ENCODE assay signal across 14 cellular contexts in the genomic region with DNA sequence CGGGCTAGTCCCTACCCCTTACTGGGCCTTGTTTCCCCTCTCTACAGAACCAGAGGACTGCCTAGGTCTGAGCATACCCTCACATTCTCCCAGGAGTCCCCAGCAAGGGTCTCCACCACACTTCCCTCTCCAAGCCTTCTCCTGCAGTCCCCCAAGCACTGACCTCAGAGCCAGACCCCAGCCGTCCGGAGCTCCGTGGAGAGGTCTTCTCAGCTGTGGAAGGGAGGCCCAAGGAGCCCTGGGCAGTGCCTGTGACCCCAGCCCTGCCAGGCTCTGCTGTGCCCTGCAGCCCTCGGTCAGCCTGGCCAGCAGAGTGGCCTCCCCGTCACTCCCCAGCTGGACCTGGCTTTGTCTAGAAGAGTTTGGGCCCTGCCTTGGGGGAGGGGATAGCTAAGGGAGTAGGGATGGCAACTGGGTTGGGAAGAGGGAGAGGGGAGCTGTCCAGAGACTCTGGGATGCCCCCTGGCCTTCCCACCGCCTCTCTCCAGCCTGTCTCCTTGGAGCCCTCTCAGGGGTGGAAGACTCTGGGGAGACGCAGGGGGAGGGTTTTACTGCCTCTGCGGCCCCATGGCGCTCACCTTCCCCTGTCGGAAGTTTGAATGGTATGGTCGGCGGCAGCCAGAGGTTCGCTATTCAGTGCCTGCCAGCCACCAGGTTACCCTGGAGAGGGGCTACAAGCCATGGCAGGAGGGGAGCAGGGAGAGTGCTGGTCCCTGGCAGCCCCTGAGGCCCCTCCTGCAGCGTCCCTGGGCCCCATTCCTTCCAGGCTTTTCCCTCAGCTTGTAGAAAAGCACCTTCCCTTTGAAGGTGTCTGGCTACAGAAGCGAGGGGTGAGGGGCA. TPM values are rescaled to one million over a fixed set of nuclear protein-coding genes. Genes with fewer than 3 reads are reported as not detected.
DNase-seq lines count a peak whose midpoint lies in the region; ATAC-seq and TF ChIP-seq lines count a peak whose summit lies in the region.
"Had no signal": no experiment of that assay in that cellular context is flagged by ENCODE, and none has a peak within 500 bp of the region (broad histone marks: within the 10 kb centered on the region; RNA-seq: fewer than 3 reads in every experiment).

A gene with protein sequence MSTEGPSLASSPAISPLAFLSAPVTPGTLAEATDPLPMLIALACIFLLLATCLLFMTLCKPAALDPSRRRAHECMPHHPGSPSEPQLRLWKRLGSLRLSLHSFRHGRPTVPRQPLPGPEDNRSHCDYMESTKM (minus strand): TSS at position 315 of the 840 bp plus-strand sequence. CDS start 3,441 bp downstream, outside the sequence.

- CTCF ChIA-PET in activated CD4-positive, alpha-beta memory T cell treated with anti-CD3 and anti-CD28 coated beads for 36 hours (lab: Charles Lee) = interaction anchor here (0.7 to 2.6 kb wide), 6 partner anchors 11 to 53 kb away, joined by 3 to 9 read pairs (median 3); a partner anchor contains a TSS

- H3K9me3 ChIP-seq in left ventricle myocardium inferior (replicated peaks) (no peaks in the 10 kb centered on the region), neural progenitor cell (ENCODE audit: low read depth) (no peaks in the 10 kb centered on the region), aorta (ENCODE audit: control insufficient read depth, low read length) (no peaks in the 10 kb centered on the region)

- DNase-seq in left ventricle myocardium inferior = no peak
- no peak for DNase-seq in cardiac septum (ENCODE audit: low spot score)
- no peak for DNase-seq in endothelial cell (ENCODE audit: low spot score)
- DNase-seq in neural progenitor cell (ENCODE audit: low spot score) = peak; percentile 74
- peak in 1 of 2 donors; percentile 43 for DNase-seq in aorta
- DNase-seq in NCI-H524 (lab: John Stamatoyannopoulos, UW) = no peak
- no peak for DNase-seq in activated CD4-positive, alpha-beta memory T cell treated with anti-CD3 and anti-CD28 coated beads for 36 hours
- DNase-seq in NCI-H1694 treated with DMSO at 0.1 percent for 48 hours (lab: John Stamatoyannopoulos, UW) = no peak
- DNase-seq: naive thymus-derived CD4-positive, alpha-beta T cell; NCI-H2171 treated with DMSO at 0.1 percent for 48 hours had no signal

- H3K9me3 Mint-ChIP-seq in endothelial cell (ENCODE audit: unreplicated experiment) (no peaks in the 10 kb centered on the region), neural progenitor cell (no peaks in the 10 kb centered on the region)
- no peaks in the 10 kb centered on the region for H3K9me3 Mint-ChIP-seq in activated CD4-positive, alpha-beta memory T cell treated with anti-CD3 and anti-CD28 coated beads for 36 hours

- H3K4me1 ChIP-seq in left ventricle myocardium inferior (peaks cover 52% of the 10 kb centered on the region), neural progenitor cell (peaks cover 21% of the 10 kb centered on the region), aorta (ENCODE audit: control insufficient read depth in 1 of 2, insufficient read depth in 2 of 2, low read length in 2 of 2) (no peaks in the 10 kb centered on the region)

- peaks cover 3% of the 10 kb centered on the region for H3F3A ChIP-seq in neural progenitor cell (ENCODE audit: low read depth)

- H3K4me3 ChIP-seq in left ventricle myocardium inferior (no peak within 1 kb of the TSS), neural progenitor cell (no peak within 1 kb of the TSS), aorta (ENCODE audit: low read length in 2 of 2) (no peak within 1 kb of the TSS)
- H3K4me3 ChIP-seq: skin epidermis had no signal

- H3K27me3 Mint-ChIP-seq in endothelial cell (ENCODE audit: unreplicated experiment) (peaks cover 16% of the 10 kb centered on the region), neural progenitor cell (ENCODE audit: insufficient read depth, low read depth) (peaks cover 5% of the 10 kb centered on the region)
- no peaks in the 10 kb centered on the region for H3K27me3 Mint-ChIP-seq in activated CD4-positive, alpha-beta memory T cell treated with anti-CD3 and anti-CD28 coated beads for 36 hours
- H3K27me3 Mint-ChIP-seq: naive thymus-derived CD4-positive, alpha-beta T cell had no signal

- WGBS in aorta, 2 donors = 93 to 94% methylated on average over 16 of the region's 16 CpGs

- H4K20me1 ChIP-seq in neural progenitor cell (ENCODE audit: low read depth) = no peaks in the 10 kb centered on the region

- POLR2A ChIA-PET in activated CD4-positive, alpha-beta memory T cell treated with anti-CD3 and anti-CD28 coated beads for 36 hours (lab: Charles Lee) = interaction anchor here (0.6 kb wide), 1 partner anchor 94 kb away, joined by 4 read pairs; no protein-coding TSS in a partner anchor

- H3K4me2 ChIP-seq in neural progenitor cell = peak within 1 kb of the TSS; percentile 69

- H2AFZ ChIP-seq in neural progenitor cell (replicated peaks) = peak within 1 kb of the TSS; percentile 64

- H3K36me3 Mint-ChIP-seq in endothelial cell (ENCODE audit: low read depth, unreplicated experiment) (no peaks in the 10 kb centered on the region), neural progenitor cell (no peaks in the 10 kb centered on the region)
- H3K36me3 Mint-ChIP-seq in activated CD4-positive, alpha-beta memory T cell treated with anti-CD3 and anti-CD28 coated beads for 36 hours = no peaks in the 10 kb centered on the region
- H3K36me3 Mint-ChIP-seq: naive thymus-derived CD4-positive, alpha-beta T cell had no signal

- peak within 1 kb of the TSS; percentile 21 for H3K4me3 Mint-ChIP-seq in endothelial cell (ENCODE audit: unreplicated experiment)
- H3K4me3 Mint-ChIP-seq in neural progenitor cell = no peak within 1 kb of the TSS
- no peak within 1 kb of the TSS for H3K4me3 Mint-ChIP-seq in activated CD4-positive, alpha-beta memory T cell treated with anti-CD3 and anti-CD28 coated beads for 36 hours
- H3K4me3 Mint-ChIP-seq: naive thymus-derived CD4-positive, alpha-beta T cell had no signal

- H3K4me1 Mint-ChIP-seq in endothelial cell (ENCODE audit: unreplicated experiment) = peaks cover 9% of the 10 kb centered on the region
- peaks cover 26% of the 10 kb centered on the region for H3K4me1 Mint-ChIP-seq in neural progenitor cell
- peaks cover 37% of the 10 kb centered on the region for H3K4me1 Mint-ChIP-seq in activated CD4-positive, alpha-beta memory T cell treated with anti-CD3 and anti-CD28 coated beads for 36 hours (ENCODE audit: low read depth)

- H3K27ac Mint-ChIP-seq in endothelial cell (ENCODE audit: unreplicated experiment) (no peak within 1 kb of the TSS), neural progenitor cell (peak within 1 kb of the TSS; percentile 85)
- H3K27ac Mint-ChIP-seq in activated CD4-positive, alpha-beta memory T cell treated with anti-CD3 and anti-CD28 coated beads for 36 hours = no peak within 1 kb of the TSS

- peak; percentile 8 for ATAC-seq in aorta (ENCODE audit: low FRiP score)
- ATAC-seq: naive thymus-derived CD4-positive, alpha-beta T cell had no signal

- TF ChIP-seq CTCF in left ventricle myocardium inferior (IDR thresholded peaks at IDR 0.05; ENCODE audit: borderline replicate concordance) = no peak
- TF ChIP-seq CTCF in endothelial cell (IDR thresholded peaks at IDR 0.05; ENCODE audit: unreplicated experiment) = no peak
- no peak for TF ChIP-seq CTCF in neural progenitor cell (IDR thresholded peaks at IDR 0.05)

- no peak within 1 kb of the TSS for H3K9ac ChIP-seq in neural progenitor cell

- no peaks in the 10 kb centered on the region for H3K36me3 ChIP-seq in left ventricle myocardium inferior
- H3K36me3 ChIP-seq in neural progenitor cell = no peaks in the 10 kb centered on the region
- H3K36me3 ChIP-seq in aorta (ENCODE audit: control insufficient read depth in 1 of 2, insufficient read depth in 2 of 2, low read length in 1 of 2) = no peaks in the 10 kb centered on the region

- intact Hi-C loops in left ventricle myocardium inferior (cut with micrococcal nuclease) (loop anchor here (10.0 kb wide), 1 partner anchor 55 kb away; a partner anchor contains a TSS), cardiac septum (cut with DNase I) (loop anchor here (10.0 kb wide), 1 partner anchor 165 kb away; no protein-coding TSS in a partner anchor), aorta (cut with DNase I) (no loop called here)
- intact Hi-C loops in activated CD4-positive, alpha-beta memory T cell treated with anti-CD3 and anti-CD28 coated beads for 36 hours (cut with micrococcal nuclease) = loop anchor here (10.0 kb wide), 1 partner anchor 615 kb away; no protein-coding TSS in a partner anchor

- no peaks in the 10 kb centered on the region for H3K79me2 ChIP-seq in neural progenitor cell (ENCODE audit: low read depth)

- H3K27ac ChIP-seq in left ventricle myocardium inferior (replicated peaks) (peak within 1 kb of the TSS; percentile 72), neural progenitor cell (no peak within 1 kb of the TSS), aorta (ENCODE audit: low read depth in 1 of 2, low read length in 2 of 2) (no peak within 1 kb of the TSS)

- H3K27me3 ChIP-seq in left ventricle myocardium inferior (ENCODE audit: low read depth) (no peaks in the 10 kb centered on the region), neural progenitor cell (no peaks in the 10 kb centered on the region), aorta (ENCODE audit: control insufficient read depth in 1 of 2, insufficient read depth in 2 of 2, low read length in 1 of 2) (no peaks in the 10 kb centered on the region)

RNA-seq across cellular contexts. Expression of the gene that starts here (rescaled TPM):
- 0.05 TPM for total RNA-seq in left ventricle myocardium inferior
- total RNA-seq in cardiac septum = not detected
- 0.15 TPM for total RNA-seq in endothelial cell (ENCODE audit: unreplicated experiment)
- total RNA-seq in neural progenitor cell (ENCODE audit: low replicate concordance) = 0.39 and 1.5 TPM in 2 replicates
- under 1 TPM; 0.36 to 0.42 TPM for total RNA-seq in aorta
- not detected for polyA plus RNA-seq in aorta
- under 1 TPM; 0.63 to 0.76 TPM for total RNA-seq in activated CD4-positive, alpha-beta memory T cell treated with anti-CD3 and anti-CD28 coated beads for 36 hours
- total RNA-seq: dermis microvascular lymphatic vessel endothelial cell had no signal
- polyA plus RNA-seq: AG04450; keratinocyte; naive thymus-derived CD4-positive, alpha-beta T cell had no signal

Comparison
In these comparisons a context has a peak if more than half of its experiments do, and no peak if none do; other contexts are left out.
1. Peak in ATAC-seq in aorta; RNA of the gene not detected or under 1 TPM.
2. intact Hi-C loops: an anchor here in left ventricle myocardium inferior (10.0 kb wide), cardiac septum (10.0 kb wide) and activated CD4-positive, alpha-beta memory T cell treated with anti-CD3 and anti-CD28 coated beads for 36 hours (10.0 kb wide); none called in aorta.